Comparison of ENCODE assay signal across 9 cellular contexts in genomic region chrY:12905520-12905887, GRCh38. TPM values are rescaled to one million over a fixed set of nuclear protein-coding genes. Genes with fewer than 3 reads are reported as not detected.
A peak's percentile ranks its signal among the peaks of the same experiment; 100 is the strongest.
DNase-seq lines count a peak whose midpoint lies in the region; ATAC-seq, FAIRE-seq and TF ChIP-seq lines count a peak whose summit lies in the region.
"Had no signal": no experiment of that assay in that cellular context is flagged by ENCODE, and none has a peak within 500 bp of the region (broad histone marks: within the 10 kb centered on the region; RNA-seq: fewer than 3 reads in every experiment).

No MANE protein-coding gene starts in this region.

- FAIRE-seq in endothelial cell of umbilical vein (lab: Jason Lieb, UNC), result peak; percentile 78
- FAIRE-seq: colon had no signal

- H3K79me2 ChIP-seq in endothelial cell of umbilical vein (ENCODE audit: control insufficient read depth, insufficient read depth, low read length), result peaks cover 60% of the 10 kb centered on the region

- CTCF ChIA-PET in endothelial cell of umbilical vein (lab: Charles Lee), result interaction anchor here (1.0 kb wide), 1 partner anchor 438 kb away, joined by 4 read pairs; no protein-coding TSS in a partner anchor

- DNase-seq in Caki2 (ENCODE audit: low read depth) (peak; percentile 46), T1000 (lab: John Stamatoyannopoulos, UW) (peak; percentile 27), endothelial cell of umbilical vein (ENCODE audit: low read depth, low spot score) (peak; percentile 77), gastrocnemius medialis (peak; percentile 61 to 75), NOMO-1 treated with dmso at 0.1 percent for 144 hours (lab: John Stamatoyannopoulos, UW; ENCODE audit: unreplicated experiment) (no peak), NCI-H345 (lab: John Stamatoyannopoulos, UW) (no peak), AG08395 (ENCODE audit: low spot score) (no peak)

- peak overlapping the region; percentile 100 for H3K9ac ChIP-seq in endothelial cell of umbilical vein (replicated peaks; ENCODE audit: extremely low read depth, insufficient read depth, low read length)

- H3K27me3 ChIP-seq in endothelial cell of umbilical vein (ENCODE audit: control insufficient read depth in 2 of 2, insufficient read depth in 2 of 2, low read length in 2 of 2), result no peaks in the 10 kb centered on the region
- no peaks in the 10 kb centered on the region for H3K27me3 ChIP-seq in gastrocnemius medialis

- H4K20me1 ChIP-seq in endothelial cell of umbilical vein (replicated peaks; ENCODE audit: control insufficient read depth, extremely low read depth, insufficient read depth, low read length), result peaks cover 3% of the 10 kb centered on the region

- BruUV-seq in endothelial cell of umbilical vein (replicated peaks; lab: Mats Ljungman, UMichigan), result no TSS peak

- POLR2A ChIA-PET in endothelial cell of umbilical vein (lab: Charles Lee), result no interaction called here

- ATAC-seq in HG03066 (IDR thresholded peaks at IDR 0.05; ENCODE audit: low read depth, unreplicated experiment), result peak; percentile 49
- ATAC-seq in gastrocnemius medialis, result peak; percentile 78 to 84

- H3K27ac ChIP-seq in endothelial cell of umbilical vein (ENCODE audit: insufficient read depth, low read depth, low read length), result peak overlapping the region; percentile 100
- H3K27ac ChIP-seq in gastrocnemius medialis, result peak overlapping the region in 2 of 4 donors; percentile 97 to 99

- H2AFZ ChIP-seq in endothelial cell of umbilical vein (ENCODE audit: low read depth, low read length), result peak overlapping the region; percentile 72

- H3K4me1 ChIP-seq in endothelial cell of umbilical vein (ENCODE audit: control insufficient read depth, extremely low read depth, insufficient read depth, low read length) (peaks cover 6% of the 10 kb centered on the region), gastrocnemius medialis (peaks cover 0 to 17% of the 10 kb centered on the region in 2 donors)

- H3K9me3 ChIP-seq in endothelial cell of umbilical vein (replicated peaks; ENCODE audit: control insufficient read depth, insufficient read depth, low read length) (no peaks in the 10 kb centered on the region), gastrocnemius medialis (no peaks in the 10 kb centered on the region)

- in situ Hi-C loops in Caki2 (cut with HindIII; ENCODE audit: low pct_unique_long_range_greater_than_20kb, low sequenced_read_pairs) (no loop called here), gastrocnemius medialis (cut with MboI; ENCODE audit: low sequenced_read_pairs in 4 of 4) (loop anchor here in 1 of 4 donors (25.0 kb wide), 1 partner anchor 582 kb away; the partner anchor contains the start of gene UTY)

- intact Hi-C loops in endothelial cell of umbilical vein (cut with micrococcal nuclease), result loop anchor here (2.0 to 10.0 kb wide), 4 partner anchors 241 to 799 kb away; partner anchors contain the start of gene TMSB4Y
- intact Hi-C loops in gastrocnemius medialis (cut with DNase I; ENCODE audit: low total_unique reads), result no loop called here

- H3K4me3 ChIP-seq in endothelial cell of umbilical vein (replicated peaks in 1 of 3; ENCODE audit: insufficient read depth in 1 of 3, low read depth in 1 of 3, low read length in 3 of 3), result peak overlapping the region; percentile 83 to 100 (median 98)
- peak overlapping the region in 2 of 4 donors; percentile 68 to 84 for H3K4me3 ChIP-seq in gastrocnemius medialis

- H3K36me3 ChIP-seq in endothelial cell of umbilical vein (ENCODE audit: control insufficient read depth in 2 of 2, extremely low read depth in 1 of 2, insufficient read depth in 2 of 2, low read length in 2 of 2), result no peaks in the 10 kb centered on the region
- no peaks in the 10 kb centered on the region for H3K36me3 ChIP-seq in gastrocnemius medialis

- TF ChIP-seq CTCF in endothelial cell of umbilical vein (IDR thresholded peaks at IDR 0.05; ENCODE audit: extremely low read depth in 1 of 2, insufficient read depth in 1 of 2, low read depth in 1 of 2, low read length in 2 of 2) (no peak), gastrocnemius medialis (IDR thresholded peaks at IDR 0.05 in 4 of 5, conservative IDR thresholded peaks at IDR 0.05 in 1 of 5) (no peak)

- dilution Hi-C loops in endothelial cell of umbilical vein (cut with MboI; ENCODE audit: extremely low pct_ligation_motif_present, low sequenced_read_pairs), result no loop called here

- no peaks in the 10 kb centered on the region for H3K9me1 ChIP-seq in endothelial cell of umbilical vein (replicated peaks; ENCODE audit: control insufficient read depth, extremely low read depth, insufficient read depth, low read length)

- TF ChIP-seq POLR2A in endothelial cell of umbilical vein (IDR thresholded peaks at IDR 0.05; ENCODE audit: low read depth, low read length) (no peak), gastrocnemius medialis (IDR thresholded peaks at IDR 0.05) (no peak)

- H3K4me2 ChIP-seq in endothelial cell of umbilical vein (ENCODE audit: insufficient read depth, low read length), result peak overlapping the region; percentile 98

TF ChIP-seq in endothelial cell of umbilical vein, 7 proteins besides CTCF, POLR2A, EP300 and RAD21:
- TF ChIP-seq POLR2AphosphoS5 (IDR thresholded peaks at IDR 0.05; ENCODE audit: insufficient read depth, low read depth, low read length) (peak; percentile 13), EZH2 (IDR thresholded peaks at IDR 0.05; ENCODE audit: borderline replicate concordance, low read depth, low read length, severe bottlenecking) (no peak), MYC (IDR thresholded peaks at IDR 0.05; ENCODE audit: low read depth, low read length) (no peak)

RNA-seq across cellular contexts. Expression of gene DDX3Y, which starts 0.8 kb away (rescaled TPM):
- total RNA-seq in Caki2 (2014; rRNA removed; shearing (Covaris generic); ENCODE audit: low replicate concordance), result 41.2 and 41.6 TPM in 2 replicates
- total RNA-seq in endothelial cell of umbilical vein (59.0 and 59.1 TPM in 2 replicates), gastrocnemius medialis (10 to 100 TPM in 2 of 4 donors, not detected in 2; 38.9 to 46.0 TPM)
- polyA plus RNA-seq in endothelial cell of umbilical vein, result 10.1 and 20.5 TPM in 2 replicates
- polyA plus RNA-seq in endothelial cell of umbilical vein (2011; cell fraction: cytosol; rRNA removed), result 12.5 and 12.8 TPM in 2 replicates
- polyA plus RNA-seq in endothelial cell of umbilical vein (2011; cell fraction: nucleus; rRNA removed), result 179 and 223 TPM in 2 replicates
- polyA plus RNA-seq in endothelial cell of umbilical vein (2012), result 56.1 and 69.6 TPM in 2 replicates
- 52.3 and 56.5 TPM in 2 replicates for polyA minus RNA-seq in endothelial cell of umbilical vein
- polyA minus RNA-seq in endothelial cell of umbilical vein (2011; cell fraction: cytosol; rRNA and poly(A)+ RNA removed), result not detected
- polyA minus RNA-seq in endothelial cell of umbilical vein (2011; cell fraction: nucleus; rRNA and poly(A)+ RNA removed), result 172 and 204 TPM in 2 replicates

Comparison
In these comparisons a context has a peak if more than half of its experiments do, and no peak if none do; other contexts are left out.
1. DNase-seq: peak in Caki2 (single experiment), T1000 (single experiment), endothelial cell of umbilical vein (single experiment) and gastrocnemius medialis (2 of 2); none in NOMO-1 treated with dmso at 0.1 percent for 144 hours (single experiment), NCI-H345 (single experiment) and AG08395 (single experiment).